10 cellular contexts compared by ENCODE assay signal in the genomic region with DNA sequence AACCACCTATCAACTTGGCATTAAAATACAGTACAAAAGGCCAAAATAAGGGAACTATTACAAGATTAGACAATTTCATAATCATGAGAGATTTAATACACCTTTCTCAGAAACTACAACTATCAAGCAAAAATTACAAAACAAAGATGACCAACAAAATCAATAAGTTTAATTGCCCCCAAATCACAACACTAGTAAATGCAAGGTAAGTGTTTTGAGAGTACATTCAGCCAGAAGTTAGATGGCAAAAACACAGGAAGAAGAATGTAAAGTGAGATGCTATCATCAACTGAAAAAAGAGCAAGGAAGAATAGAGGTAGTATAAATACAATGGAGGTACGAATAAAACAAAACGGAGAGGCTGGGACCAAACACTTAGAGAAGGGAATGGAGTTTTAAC. TPM values are rescaled to one million over a fixed set of nuclear protein-coding genes. Genes with fewer than 3 reads are reported as not detected.
DNase-seq lines count a peak whose midpoint lies in the region; TF ChIP-seq lines count a peak whose summit lies in the region.
"Had no signal": no experiment of that assay in that cellular context is flagged by ENCODE, and none has a peak within 500 bp of the region (broad histone marks: within the 10 kb centered on the region; RNA-seq: fewer than 3 reads in every experiment).

No MANE protein-coding gene starts in this region.

- H3K27ac ChIP-seq in hepatocyte (no peak overlapping the region), smooth muscle cell (ENCODE audit: low read depth) (no peak overlapping the region)

- H3K4me3 ChIP-seq in Loucy (ENCODE audit: low read length, poor library complexity, severe bottlenecking) = peak overlapping the region; percentile 94
- H3K4me3 ChIP-seq in hepatocyte = no peak overlapping the region
- H3K4me3 ChIP-seq in smooth muscle cell = peak overlapping the region; percentile 59

- peaks cover 43% of the 10 kb centered on the region for H3K4me1 Mint-ChIP-seq in activated naive CD4-positive, alpha-beta T cell treated with anti-CD3 and anti-CD28 coated beads, Interleukin-2, amount 10 ng/mL, durations not matched to agents 7 days and 5 days

- H4K20me1 ChIP-seq in Loucy (ENCODE audit: insufficient read depth, low read length, poor library complexity, severe bottlenecking) (peaks cover 46% of the 10 kb centered on the region), hepatocyte (ENCODE audit: insufficient read depth, poor library complexity, severe bottlenecking) (peaks cover 27% of the 10 kb centered on the region), smooth muscle cell (ENCODE audit: low read depth) (peaks cover 67% of the 10 kb centered on the region)

- no peak for TF ChIP-seq CTCF in Loucy (conservative IDR thresholded peaks at IDR 0.05; ENCODE audit: low read length)
- no peak for TF ChIP-seq CTCF in hepatocyte (IDR thresholded peaks at IDR 0.05; ENCODE audit: poor library complexity)
- TF ChIP-seq CTCF in smooth muscle cell (IDR thresholded peaks at IDR 0.05; ENCODE audit: borderline replicate concordance, insufficient read depth, poor library complexity, severe bottlenecking) = no peak

- H2AFZ ChIP-seq in Loucy (ENCODE audit: low read length) (no peak overlapping the region), hepatocyte (no peak overlapping the region), smooth muscle cell (ENCODE audit: low read depth) (no peak overlapping the region)

- H3K9me3 Mint-ChIP-seq in activated naive CD4-positive, alpha-beta T cell treated with anti-CD3 and anti-CD28 coated beads, Interleukin-2, amount 10 ng/mL, durations not matched to agents 7 days and 5 days = no peaks in the 10 kb centered on the region

- H3K27ac Mint-ChIP-seq in activated naive CD4-positive, alpha-beta T cell treated with anti-CD3 and anti-CD28 coated beads, Interleukin-2, amount 10 ng/mL, durations not matched to agents 7 days and 5 days = peak overlapping the region; percentile 19

- no peak for DNase-seq in activated naive CD4-positive, alpha-beta T cell treated with anti-CD3 and anti-CD28 coated beads, Interleukin-2, amount 10 ng/mL, durations not matched to agents 7 days and 5 days
- DNase-seq in activated naive CD4-positive, alpha-beta T cell treated with Interleukin-2 at 50 U/mL for 16 hours = no peak
- no peak for DNase-seq in hepatocyte (ENCODE audit: low spot score)
- no peak for DNase-seq in smooth muscle cell (lab: John Stamatoyannopoulos, UW; ENCODE audit: unreplicated experiment)
- DNase-seq in GM19238 (ENCODE audit: insufficient read length, low spot score) = no peak
- DNase-seq in LoVo (ENCODE audit: low spot score) = no peak
- no peak for DNase-seq in DMS 273 (lab: John Stamatoyannopoulos, UW; ENCODE audit: unreplicated experiment)
- DNase-seq: Right ventricle myocardium superior, substantia nigra had no signal

- H3K4me1 ChIP-seq in Loucy (ENCODE audit: insufficient read depth, low read length, poor library complexity, severe bottlenecking) = peaks cover 61% of the 10 kb centered on the region
- H3K4me1 ChIP-seq in hepatocyte (ENCODE audit: insufficient read depth) = peaks cover 26% of the 10 kb centered on the region
- H3K4me1 ChIP-seq in smooth muscle cell (ENCODE audit: low read depth) = peaks cover 15% of the 10 kb centered on the region

- no peaks in the 10 kb centered on the region for H3K27me3 ChIP-seq in Loucy (ENCODE audit: insufficient read depth, low read length, poor library complexity, severe bottlenecking)
- no peaks in the 10 kb centered on the region for H3K27me3 ChIP-seq in hepatocyte
- no peaks in the 10 kb centered on the region for H3K27me3 ChIP-seq in smooth muscle cell (ENCODE audit: low read depth)

- peaks cover 6% of the 10 kb centered on the region; the same call in 1 of the 2 replicates for H3K36me3 ChIP-seq in Loucy (ENCODE audit: insufficient read depth, low read length)
- H3K36me3 ChIP-seq in hepatocyte (replicated peaks; ENCODE audit: insufficient read depth, low read depth) = no peaks in the 10 kb centered on the region
- no peaks in the 10 kb centered on the region for H3K36me3 ChIP-seq in smooth muscle cell (ENCODE audit: low read depth)

- peaks cover 29% of the 10 kb centered on the region for H3K36me3 Mint-ChIP-seq in activated naive CD4-positive, alpha-beta T cell treated with anti-CD3 and anti-CD28 coated beads, Interleukin-2, amount 10 ng/mL, durations not matched to agents 7 days and 5 days

- H3K9me2 ChIP-seq in Loucy (replicated peaks; ENCODE audit: low read depth, low read length) (no peaks in the 10 kb centered on the region), hepatocyte (replicated peaks; ENCODE audit: insufficient read depth) (no peaks in the 10 kb centered on the region)

- 79% methylated on average over 2 of the region's 2 CpGs for WGBS in hepatocyte (ENCODE audit: low lambda C conversion rate, missing lambda C conversion rate)
- WGBS in smooth muscle cell (ENCODE audit: low lambda C conversion rate) = 70% methylated on average over 2 of the region's 2 CpGs

- no peaks in the 10 kb centered on the region for H3K27me3 Mint-ChIP-seq in activated naive CD4-positive, alpha-beta T cell treated with anti-CD3 and anti-CD28 coated beads, Interleukin-2, amount 10 ng/mL, durations not matched to agents 7 days and 5 days

- no peaks in the 10 kb centered on the region for H3K9me3 ChIP-seq in Loucy (ENCODE audit: insufficient read depth, low read depth, low read length)
- no peaks in the 10 kb centered on the region for H3K9me3 ChIP-seq in hepatocyte (ENCODE audit: low read depth)
- H3K9me3 ChIP-seq in smooth muscle cell (replicated peaks; ENCODE audit: low read depth) = no peaks in the 10 kb centered on the region

- H3K4me2 ChIP-seq in Loucy (ENCODE audit: low read depth, low read length, poor library complexity, severe bottlenecking) = peak overlapping the region; percentile 95
- H3K4me2 ChIP-seq in hepatocyte = peak overlapping the region; percentile 73
- peak overlapping the region; percentile 88 for H3K4me2 ChIP-seq in smooth muscle cell

- H3K79me2 ChIP-seq in Loucy (ENCODE audit: insufficient read depth, low read length) (peaks cover 70% of the 10 kb centered on the region), hepatocyte (peaks cover 73% of the 10 kb centered on the region), smooth muscle cell (ENCODE audit: low read depth) (peaks cover 68% of the 10 kb centered on the region)

- H3K4me3 Mint-ChIP-seq in activated naive CD4-positive, alpha-beta T cell treated with anti-CD3 and anti-CD28 coated beads, Interleukin-2, amount 10 ng/mL, durations not matched to agents 7 days and 5 days = peak overlapping the region; percentile 1

- CTCF ChIA-PET in activated naive CD4-positive, alpha-beta T cell treated with anti-CD3 and anti-CD28 coated beads, Interleukin-2, amount 10 ng/mL, durations not matched to agents 7 days and 5 days (lab: Charles Lee) = no interaction called here

- H3F3A ChIP-seq in Loucy (ENCODE audit: low read depth) (no peaks in the 10 kb centered on the region), smooth muscle cell (ENCODE audit: low read depth) (peaks cover 14% of the 10 kb centered on the region)

- H3K9ac ChIP-seq in Loucy (ENCODE audit: low read depth, low read length, poor library complexity, severe bottlenecking) (peak overlapping the region; percentile 73), smooth muscle cell (ENCODE audit: low read depth) (no peak overlapping the region)

RNA-seq across cellular contexts. Expression of gene PNPLA8, which starts 3.2 kb away (rescaled TPM):
- 38.4 and 48.3 TPM in 2 replicates for total RNA-seq in hepatocyte
- polyA plus RNA-seq in hepatocyte = 25.2 and 29.0 TPM in 2 replicates
- 50.1 and 52.5 TPM in 2 replicates for total RNA-seq in smooth muscle cell
- polyA plus RNA-seq in smooth muscle cell = 18.6 and 26.0 TPM in 2 replicates

RNA-seq across cellular contexts. Expression of gene THAP5, which starts 46.7 kb away (rescaled TPM):
- 36.9 and 39.1 TPM in 2 replicates for total RNA-seq in hepatocyte
- 5.9 and 8.8 TPM in 2 replicates for polyA plus RNA-seq in hepatocyte
- total RNA-seq in smooth muscle cell = 32.5 and 45.0 TPM in 2 replicates
- polyA plus RNA-seq in smooth muscle cell = 8.2 and 9.4 TPM in 2 replicates

RNA-seq across cellular contexts. Expression of gene DNAJB9, which starts 46.9 kb away (rescaled TPM):
- total RNA-seq in hepatocyte = 83.9 and 94.0 TPM in 2 replicates
- 50.7 and 64.2 TPM in 2 replicates for polyA plus RNA-seq in hepatocyte
- 74.7 and 84.1 TPM in 2 replicates for total RNA-seq in smooth muscle cell
- 40.4 and 46.1 TPM in 2 replicates for polyA plus RNA-seq in smooth muscle cell
